ENCODE assay signal across 9 cellular contexts in the genomic region with DNA sequence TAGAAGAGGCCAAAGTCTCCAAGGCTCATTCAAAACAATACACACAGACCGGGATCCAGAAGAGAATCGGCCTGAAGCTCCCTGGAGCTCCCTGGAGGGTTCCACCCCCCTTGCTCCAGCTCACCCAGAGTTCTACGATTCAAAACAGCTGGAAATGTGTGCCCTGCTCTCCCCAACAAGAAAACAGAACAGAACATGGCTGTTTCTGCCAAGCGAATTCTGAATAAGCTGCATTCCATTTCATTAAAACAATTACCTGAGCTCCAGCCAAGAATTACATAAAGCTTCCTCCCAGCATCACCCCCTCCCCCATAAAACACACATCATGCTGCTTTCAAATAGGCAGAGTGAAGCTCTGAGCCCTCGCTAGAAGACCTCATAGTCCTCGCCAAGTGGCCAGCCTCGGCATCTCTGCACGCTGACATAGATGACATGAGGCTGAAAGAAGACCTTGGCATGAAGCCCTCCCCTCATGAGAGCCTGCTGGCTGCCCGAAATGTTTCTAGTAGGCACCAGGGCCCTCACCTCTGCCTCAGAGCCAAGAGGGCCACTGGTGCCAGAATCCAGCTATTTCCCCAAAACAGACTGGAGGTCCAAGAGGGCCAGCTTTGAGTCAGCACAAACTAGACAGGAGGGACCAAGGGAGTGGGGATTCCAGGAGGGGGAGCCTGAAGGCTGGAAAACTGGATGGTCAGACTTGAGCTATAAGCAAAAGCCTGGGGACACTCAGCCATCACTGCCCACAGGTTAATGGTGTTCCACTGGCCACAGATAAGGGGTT. TPM values are rescaled to one million over a fixed set of nuclear protein-coding genes. Genes with fewer than 3 reads are reported as not detected.
DNase-seq lines count a peak whose midpoint lies in the region; ATAC-seq and TF ChIP-seq lines count a peak whose summit lies in the region.
"Had no signal": no experiment of that assay in that cellular context is flagged by ENCODE, and none has a peak within 500 bp of the region (broad histone marks: within the 10 kb centered on the region; RNA-seq: fewer than 3 reads in every experiment).

No MANE protein-coding gene starts in this region.

- H3K27me3 ChIP-seq in endodermal cell (ENCODE audit: control insufficient read depth, insufficient read depth, low read length, poor library complexity, severe bottlenecking) = no peaks in the 10 kb centered on the region

- H3K9me3 Mint-ChIP-seq in endodermal cell = no peaks in the 10 kb centered on the region
- no peaks in the 10 kb centered on the region for H3K9me3 Mint-ChIP-seq in progenitor cell of endocrine pancreas (ENCODE audit: low read depth)

- H3K9ac ChIP-seq in endodermal cell (ENCODE audit: extremely low read depth, low read length, poor library complexity, severe bottlenecking) = no peak overlapping the region

- H3K27me3 Mint-ChIP-seq in endodermal cell (ENCODE audit: insufficient read depth) (no peaks in the 10 kb centered on the region), progenitor cell of endocrine pancreas (no peaks in the 10 kb centered on the region)

- no peak overlapping the region for H3K27ac ChIP-seq in endodermal cell (ENCODE audit: low read depth, low read length)

- WGBS in endodermal cell (ENCODE audit: insufficient coverage in 1 of 2, insufficient read length in 1 of 2), 2 experiments = 77 to 79% methylated on average over 7 to 9 of the region's 9 CpGs

- peaks cover 16% of the 10 kb centered on the region for H3K36me3 ChIP-seq in endodermal cell (ENCODE audit: control insufficient read depth, insufficient read depth, low read length)

- ATAC-seq in HG02870 (IDR thresholded peaks at IDR 0.05; ENCODE audit: unreplicated experiment) = no peak
- ATAC-seq: GM12878 had no signal

- H3K4me1 Mint-ChIP-seq in endodermal cell (peaks cover 38% of the 10 kb centered on the region), progenitor cell of endocrine pancreas (ENCODE audit: low read depth) (peaks cover 5% of the 10 kb centered on the region)

- H3K4me3 Mint-ChIP-seq in endodermal cell (no peak overlapping the region), progenitor cell of endocrine pancreas (ENCODE audit: low read depth) (no peak overlapping the region)

- DNase-seq in AG09309 (ENCODE audit: low read depth) (peak; percentile 86), NCI-H226 (peak; percentile 92), endodermal cell (peak; percentile 72), mucosa of gallbladder (ENCODE audit: low spot score) (peak; percentile 72), GM19240 (ENCODE audit: insufficient read length, low spot score) (no peak), progenitor cell of endocrine pancreas (ENCODE audit: low spot score, unreplicated experiment) (no peak), middle frontal gyrus (ENCODE audit: extremely low spot score, low spot score) (no peak)

- no peak overlapping the region for H3K4me3 ChIP-seq in AG09309 (ENCODE audit: control insufficient read depth, low read depth, low read length)
- H3K4me3 ChIP-seq in endodermal cell (ENCODE audit: low read length) = no peak overlapping the region
- H3K4me3 ChIP-seq: GM12878 had no signal

- H3K4me1 ChIP-seq in endodermal cell (ENCODE audit: control insufficient read depth, insufficient read depth, low read length) = peaks cover 6% of the 10 kb centered on the region

- TF ChIP-seq CTCF in AG09309 (IDR thresholded peaks at IDR 0.05; ENCODE audit: control insufficient read depth, insufficient read depth, low read depth, low read length, missing control alignments) (no peak), endodermal cell (conservative IDR thresholded peaks at IDR 0.05) (no peak), progenitor cell of endocrine pancreas (IDR thresholded peaks at IDR 0.05; ENCODE audit: unreplicated experiment) (no peak)

- H3K36me3 Mint-ChIP-seq in endodermal cell (ENCODE audit: low read depth) = peaks cover 17% of the 10 kb centered on the region
- H3K36me3 Mint-ChIP-seq in progenitor cell of endocrine pancreas (ENCODE audit: insufficient read depth) = peaks cover 2% of the 10 kb centered on the region

- H3K27ac Mint-ChIP-seq in endodermal cell (peak overlapping the region; percentile 58), progenitor cell of endocrine pancreas (no peak overlapping the region)

- no peaks in the 10 kb centered on the region for H3K9me3 ChIP-seq in endodermal cell (ENCODE audit: control insufficient read depth, low read length)

RNA-seq across cellular contexts. Expression of a gene that starts 8.3 kb away (rescaled TPM):
- total RNA-seq in endodermal cell = 10 to 100 TPM; 58.4 to 92.7 TPM
- polyA plus RNA-seq in endodermal cell (2013, experiment 1 of 2) = 42.1 TPM
- 44.5 TPM for polyA plus RNA-seq in endodermal cell (2013, experiment 2 of 2)
- 119 TPM for total RNA-seq in mucosa of gallbladder
- total RNA-seq in progenitor cell of endocrine pancreas = 71.4 and 71.8 TPM in 2 replicates

RNA-seq across cellular contexts. Expression of a gene that starts 34.5 kb away (rescaled TPM):
- 1,000 to 10,000 TPM; 4,079 to 4,491 TPM for total RNA-seq in endodermal cell
- 4,451 TPM for polyA plus RNA-seq in endodermal cell (2013, experiment 1 of 2)
- polyA plus RNA-seq in endodermal cell (2013, experiment 2 of 2) = 8,189 TPM
- 5,171 TPM for total RNA-seq in mucosa of gallbladder
- 8,238 and 8,322 TPM in 2 replicates for total RNA-seq in progenitor cell of endocrine pancreas

RNA-seq across cellular contexts. Expression of a gene that starts 35.8 kb away (rescaled TPM):
- 1,000 to 10,000 TPM; 4,032 to 4,837 TPM for total RNA-seq in endodermal cell
- 3,234 TPM for polyA plus RNA-seq in endodermal cell (2013, experiment 1 of 2)
- 5,800 TPM for polyA plus RNA-seq in endodermal cell (2013, experiment 2 of 2)
- 1,216 TPM for total RNA-seq in mucosa of gallbladder
- 6,474 and 7,038 TPM in 2 replicates for total RNA-seq in progenitor cell of endocrine pancreas

RNA-seq across cellular contexts. Expression of a gene that starts 44.9 kb away (rescaled TPM):
- total RNA-seq in endodermal cell = 1 to 10 TPM; 2.3 to 2.7 TPM
- 2.8 TPM for polyA plus RNA-seq in endodermal cell (2013, experiment 1 of 2)
- 4.0 TPM for polyA plus RNA-seq in endodermal cell (2013, experiment 2 of 2)
- total RNA-seq in mucosa of gallbladder = 3.8 TPM
- total RNA-seq in progenitor cell of endocrine pancreas = 4.5 and 4.9 TPM in 2 replicates

RNA-seq across cellular contexts. Expression of a gene that starts 56.3 kb away (rescaled TPM):
- total RNA-seq in endodermal cell (1,000 to 10,000 TPM; 2,153 to 2,485 TPM), mucosa of gallbladder (1,053 TPM), progenitor cell of endocrine pancreas (2,127 and 2,195 TPM in 2 replicates)
- polyA plus RNA-seq in endodermal cell (2013, experiment 1 of 2) = 3,202 TPM
- polyA plus RNA-seq in endodermal cell (2013, experiment 2 of 2) = 2,907 TPM

Comparison
In these comparisons a context has a peak if more than half of its experiments do, and no peak if none do; other contexts are left out.
1. DNase-seq: peak in AG09309 (single experiment), NCI-H226 (single experiment), endodermal cell (single experiment) and mucosa of gallbladder (single experiment); none in GM19240 (single experiment), progenitor cell of endocrine pancreas (single experiment) and middle frontal gyrus (single experiment).